8 cellular contexts compared by ENCODE assay signal in genomic region chr1:111592389-111593361, GRCh38. TPM values are rescaled to one million over a fixed set of nuclear protein-coding genes. Genes with fewer than 3 reads are reported as not detected.
DNase-seq lines count a peak whose midpoint lies in the region; ATAC-seq, FAIRE-seq and TF ChIP-seq lines count a peak whose summit lies in the region.

No MANE protein-coding gene starts in this region.

- H3K36me3 ChIP-seq in PC-3 (ENCODE audit: low read depth, low read length) (no peaks in the 10 kb centered on the region), gastroesophageal sphincter (no peaks in the 10 kb centered on the region), parathyroid adenoma (ENCODE audit: control insufficient read depth, insufficient read depth, low read length) (no peaks in the 10 kb centered on the region), thoracic aorta (no peaks in the 10 kb centered on the region)

- TF ChIP-seq POLR2A in A549 (IDR thresholded peaks at IDR 0.05; ENCODE audit: low read length) (no peak), gastroesophageal sphincter (IDR thresholded peaks at IDR 0.05) (no peak)

- H3F3A ChIP-seq in PC-3 (ENCODE audit: low read length, unreplicated experiment), result no peaks in the 10 kb centered on the region

- peak overlapping the region; percentile 89 for H3K27ac Mint-ChIP-seq in activated T-helper 2 cell treated with anti-CD3 and anti-CD28 coated beads, Interferon-gamma antibody, Interleukin-2, Interleukin-4, amounts not matched to agents 10 μg/mL and 5 μg/mL and 100 μg/mL, durations not matched to agents 14 hours and 24 hours and 36 hours

- no peaks in the 10 kb centered on the region for H4K20me1 ChIP-seq in PC-3 (ENCODE audit: low read length)

- H3K4me1 ChIP-seq in A549 (peaks cover 14% of the 10 kb centered on the region; the same call in 2 of the 3 replicates), PC-3 (ENCODE audit: insufficient read depth, low read length) (peaks cover 25% of the 10 kb centered on the region), gastroesophageal sphincter (peaks cover 24 to 64% (median 25%) of the 10 kb centered on the region in 3 donors), parathyroid adenoma (peaks cover 28% of the 10 kb centered on the region), thoracic aorta (ENCODE audit: control insufficient read depth in 1 of 2, low read depth in 2 of 2) (peaks cover 20 to 27% of the 10 kb centered on the region in 2 donors)

- H3K27me3 ChIP-seq in PC-3 (ENCODE audit: low read length) (no peaks in the 10 kb centered on the region), gastroesophageal sphincter (no peaks in the 10 kb centered on the region), parathyroid adenoma (ENCODE audit: control insufficient read depth, insufficient read depth, low read length) (no peaks in the 10 kb centered on the region), thoracic aorta (replicated peaks; ENCODE audit: insufficient read depth) (no peaks in the 10 kb centered on the region)

- TF ChIP-seq CTCF in A549 (IDR thresholded peaks at IDR 0.05) (no peak), PC-3 (conservative IDR thresholded peaks at IDR 0.05; ENCODE audit: low read depth, low read length) (no peak), gastroesophageal sphincter (IDR thresholded peaks at IDR 0.05) (no peak), parathyroid adenoma (IDR thresholded peaks at IDR 0.05) (no peak), thoracic aorta (IDR thresholded peaks at IDR 0.05) (no peak)

- H2AFZ ChIP-seq in PC-3 (ENCODE audit: low read length), result peak overlapping the region; percentile 72
- peak overlapping the region; percentile 54 for H2AFZ ChIP-seq in parathyroid adenoma

- no peak for TF ChIP-seq RAD21 in A549 (conservative IDR thresholded peaks at IDR 0.05 in 1 of 2, IDR thresholded peaks at IDR 0.05 in 1 of 2)

- no peaks in the 10 kb centered on the region for H3K9me3 Mint-ChIP-seq in activated T-helper 2 cell treated with anti-CD3 and anti-CD28 coated beads, Interferon-gamma antibody, Interleukin-2, Interleukin-4, amounts not matched to agents 10 μg/mL and 5 μg/mL and 100 μg/mL, durations not matched to agents 14 hours and 24 hours and 36 hours

- H3K79me2 ChIP-seq in PC-3 (ENCODE audit: low read length) (no peaks in the 10 kb centered on the region), parathyroid adenoma (no peaks in the 10 kb centered on the region)

- H3K4me3 Mint-ChIP-seq in activated T-helper 2 cell treated with anti-CD3 and anti-CD28 coated beads, Interferon-gamma antibody, Interleukin-2, Interleukin-4, amounts not matched to agents 10 μg/mL and 5 μg/mL and 100 μg/mL, durations not matched to agents 14 hours and 24 hours and 36 hours (ENCODE audit: low read depth), result peak overlapping the region; percentile 54

- H3K27ac ChIP-seq in A549 (peak overlapping the region in 1 of 2 experiments; percentile 54; a peak in 2 of 6 replicates), PC-3 (ENCODE audit: low read length) (peak overlapping the region; percentile 73), gastroesophageal sphincter (peak overlapping the region; percentile 59 to 89 (median 84)), parathyroid adenoma (peak overlapping the region; percentile 85), thoracic aorta (peak overlapping the region; percentile 87 to 88)

- FAIRE-seq in A549 (lab: Jason Lieb, UNC), result no peak

- intact Hi-C loops in PC-3 (cut with micrococcal nuclease), result loop anchor here (1.0 kb wide), 2 partner anchors 27 to 84 kb away; partner anchors contain the start of gene RAP1A
- intact Hi-C loops in activated T-helper 2 cell treated with anti-CD3 and anti-CD28 coated beads, Interferon-gamma antibody, Interleukin-2, Interleukin-4, amounts not matched to agents 10 μg/mL and 5 μg/mL and 100 μg/mL, durations not matched to agents 14 hours and 24 hours and 36 hours (cut with micrococcal nuclease), result loop anchor here (1.0 to 10.0 kb wide), 8 partner anchors 9 to 708 kb away; no protein-coding TSS in a partner anchor

- CTCF ChIA-PET in A549 (lab: Yijun Ruan, JAX) (interaction anchor here (1.2 to 1.3 kb wide), 2 partner anchors 32 to 84 kb away, joined by 3 to 5 read pairs; no protein-coding TSS in a partner anchor), PC-3 (lab: Charles Lee) (interaction anchor here (0.5 to 2.0 kb wide), 7 partner anchors 10 to 111 kb away, joined by 3 to 15 read pairs (median 10); no protein-coding TSS in a partner anchor)

- no peaks in the 10 kb centered on the region for H3K9me2 ChIP-seq in PC-3 (replicated peaks; ENCODE audit: low read length)

- peak overlapping the region; percentile 56 for H3K4me2 ChIP-seq in A549
- peak overlapping the region; percentile 77 for H3K4me2 ChIP-seq in PC-3 (ENCODE audit: low read length)
- H3K4me2 ChIP-seq in parathyroid adenoma (ENCODE audit: low read length), result peak overlapping the region; percentile 54

- BruUV-seq in PC-3 (replicated peaks; lab: Mats Ljungman, UMichigan), result TSS peak; percentile 51

- no peak for TF ChIP-seq EP300 in A549 (IDR thresholded peaks at IDR 0.05)
- TF ChIP-seq EP300 in gastroesophageal sphincter (IDR thresholded peaks at IDR 0.05), result no peak

- H3K4me1 Mint-ChIP-seq in activated T-helper 2 cell treated with anti-CD3 and anti-CD28 coated beads, Interferon-gamma antibody, Interleukin-2, Interleukin-4, amounts not matched to agents 10 μg/mL and 5 μg/mL and 100 μg/mL, durations not matched to agents 14 hours and 24 hours and 36 hours (ENCODE audit: low read depth), result peaks cover 74% of the 10 kb centered on the region

- POLR2A ChIA-PET in A549 (lab: Yijun Ruan, JAX) (no interaction called here), PC-3 (lab: Charles Lee; ENCODE audit: unreplicated experiment) (interaction anchor here (0.6 to 0.7 kb wide), 2 partner anchors 10 to 58 kb away, joined by 3 read pairs; no protein-coding TSS in a partner anchor)

- H3K4me3 ChIP-seq in A549 (no peak overlapping the region), PC-3 (ENCODE audit: low read length) (peak overlapping the region; percentile 46), gastroesophageal sphincter (peak overlapping the region in 1 of 2 donors; percentile 9), parathyroid adenoma (ENCODE audit: low read depth, low read length) (no peak overlapping the region), thoracic aorta (peak overlapping the region; percentile 48)

- H3K9ac ChIP-seq in PC-3 (ENCODE audit: low read length), result peak overlapping the region; percentile 5
- H3K9ac ChIP-seq in parathyroid adenoma, result no peak overlapping the region

- DNase-seq in A549 (ENCODE audit: low read depth in 1 of 2, low spot score in 1 of 2), result peak; percentile 7 to 14
- DNase-seq in PC-3, result peak; percentile 90
- DNase-seq in activated T-helper 2 cell treated with anti-CD3 and anti-CD28 coated beads, Interferon-gamma antibody, Interleukin-2, Interleukin-4, amounts not matched to agents 10 μg/mL and 5 μg/mL and 100 μg/mL, durations not matched to agents 14 hours and 24 hours and 36 hours (ENCODE audit: low spot score), result peak; percentile 84
- DNase-seq in thoracic aorta (ENCODE audit: low spot score), result peak; percentile 91

- H3K9me3 ChIP-seq in A549 (no peaks in the 10 kb centered on the region), PC-3 (ENCODE audit: low read length) (no peaks in the 10 kb centered on the region), gastroesophageal sphincter (no peaks in the 10 kb centered on the region), parathyroid adenoma (ENCODE audit: control insufficient read depth, low read length) (no peaks in the 10 kb centered on the region), thoracic aorta (no peaks in the 10 kb centered on the region)

- peaks cover 3% of the 10 kb centered on the region for H3K36me3 Mint-ChIP-seq in activated T-helper 2 cell treated with anti-CD3 and anti-CD28 coated beads, Interferon-gamma antibody, Interleukin-2, Interleukin-4, amounts not matched to agents 10 μg/mL and 5 μg/mL and 100 μg/mL, durations not matched to agents 14 hours and 24 hours and 36 hours (ENCODE audit: low read depth)

- ATAC-seq in A549, result peak; percentile 50 to 69; a peak in 4 of 6 replicates
- peak; percentile 59 for ATAC-seq in GM18858 (IDR thresholded peaks at IDR 0.05; ENCODE audit: unreplicated experiment)
- peak; percentile 80 for ATAC-seq in HG03045 (IDR thresholded peaks at IDR 0.05; ENCODE audit: unreplicated experiment)
- ATAC-seq in PC-3, result peak; percentile 98
- peak; percentile 93 for ATAC-seq in gastroesophageal sphincter
- ATAC-seq in thoracic aorta (ENCODE audit: insufficient number of reproducible peaks, low FRiP score, low read depth), result peak; percentile 99

- 18% methylated on average over 11 of the region's 11 CpGs for WGBS in A549 (ENCODE audit: missing lambda C conversion rate)
- WGBS in gastroesophageal sphincter (ENCODE audit: low coverage in 1 of 2), 2 donors, result 8 to 9% methylated on average over 6 to 9 of the region's 11 CpGs

- H3K27me3 Mint-ChIP-seq in activated T-helper 2 cell treated with anti-CD3 and anti-CD28 coated beads, Interferon-gamma antibody, Interleukin-2, Interleukin-4, amounts not matched to agents 10 μg/mL and 5 μg/mL and 100 μg/mL, durations not matched to agents 14 hours and 24 hours and 36 hours (ENCODE audit: low read depth), result no peaks in the 10 kb centered on the region

TF ChIP-seq in A549, 52 proteins besides CTCF, POLR2A, EP300 and RAD21 (continues in another document):
- TF ChIP-seq JUNB (IDR thresholded peaks at IDR 0.05) (no peak), KDM1A (IDR thresholded peaks at IDR 0.05; ENCODE audit: low read depth) (no peak), EHF (CRISPR knock-in tag; IDR thresholded peaks at IDR 0.05) (no peak), SREBF2 (IDR thresholded peaks at IDR 0.05) (no peak), TFCP2L1 (CRISPR knock-in tag; IDR thresholded peaks at IDR 0.05) (no peak)

RNA-seq across cellular contexts. Expression of gene RAP1A, which starts 26.9 kb away (rescaled TPM):
- polyA plus RNA-seq in A549 (2011; rRNA removed) (32.8 and 39.8 TPM in 2 replicates), A549 (2017; fragmentation: RNase III; extraction: RNeasy Plus Mini Kit Qiagen cat#74134 plus additional on column Dnase treatment) (33.4 to 37.3 TPM (median 37.1 TPM) in 3 replicates)
- 10.3 and 11.4 TPM in 2 replicates for polyA plus RNA-seq in A549 (2012; cell fraction: cytosol; rRNA removed)
- 1.1 and 2.2 TPM in 2 replicates for polyA plus RNA-seq in A549 (2012; cell fraction: nucleus; rRNA removed)
- polyA minus RNA-seq in A549 (2011; rRNA and poly(A)+ RNA removed), result 6.3 and 6.7 TPM in 2 replicates
- total RNA-seq in PC-3 (2014; rRNA removed) (19.0 TPM in 2 replicates), gastroesophageal sphincter (100 to 1,000 TPM; 177 to 268 (median 214) TPM), thoracic aorta (10 to 100 TPM; 67.4 to 75.0 TPM)
- total RNA-seq in activated T-helper 2 cell treated with anti-CD3 and anti-CD28 coated beads, Interferon-gamma antibody, Interleukin-2, Interleukin-4, amounts not matched to agents 10 μg/mL and 5 μg/mL and 100 μg/mL, durations not matched to agents 14 hours and 24 hours and 36 hours, result 219 TPM in 2 replicates

Comparison
In these comparisons a context has a peak if more than half of its experiments do, and no peak if none do; other contexts are left out.
1. DNase-seq: peak in every context shown above with its lines; median percentile 91 in thoracic aorta; 90 in PC-3; 84 in activated T-helper 2 cell treated with anti-CD3 and anti-CD28 coated beads, Interferon-gamma antibody, Interleukin-2, Interleukin-4, amounts not matched to agents 10 μg/mL and 5 μg/mL and 100 μg/mL, durations not matched to agents 14 hours and 24 hours and 36 hours; 10 in A549.
2. H3K4me3 ChIP-seq: peak in PC-3 (single experiment) and thoracic aorta (single experiment); none in A549 (single experiment) and parathyroid adenoma (single experiment).
3. Peak in every context shown above with its lines, with median percentiles within 50 percentile points of each other: ATAC-seq and H3K4me2 ChIP-seq.